Comparison of ENCODE assay signal across 14 cellular contexts in genomic region chr6:166589334-166589731, GRCh38. TPM values are rescaled to one million over a fixed set of nuclear protein-coding genes. Genes with fewer than 3 reads are reported as not detected.
DNase-seq lines count a peak whose midpoint lies in the region; ATAC-seq and TF ChIP-seq lines count a peak whose summit lies in the region.
"Had no signal": no experiment of that assay in that cellular context is flagged by ENCODE, and none has a peak within 500 bp of the region (broad histone marks: within the 10 kb centered on the region; RNA-seq: fewer than 3 reads in every experiment).

No MANE protein-coding gene starts in this region.

- no peaks in the 10 kb centered on the region for H3K9me3 ChIP-seq in RWPE2 (ENCODE audit: severe bottlenecking)
- H3K9me3 ChIP-seq: Caco-2, heart right ventricle had no signal

- H3K36me3 Mint-ChIP-seq in nephron (ENCODE audit: low read depth), result no peaks in the 10 kb centered on the region

- DNase-seq in GM12865 (ENCODE audit: low read depth), result peak; percentile 23
- no peak for DNase-seq in RWPE2 (ENCODE audit: low spot score)
- no peak for DNase-seq in NCI-H526 treated with DMSO at 0.1 percent for 48 hours (lab: John Stamatoyannopoulos, UW)
- no peak for DNase-seq in LoVo (ENCODE audit: low spot score)
- DNase-seq in mesenteric fat pad (ENCODE audit: low spot score), result no peak
- DNase-seq: Caco-2; effector memory CD8-positive, alpha-beta T cell; heart right ventricle; NCI-H2029 treated with DMSO at 0.1 percent for 48 hours had no signal

- no peaks in the 10 kb centered on the region for H3K36me3 ChIP-seq in RWPE2 (ENCODE audit: low read depth)
- H3K36me3 ChIP-seq: heart right ventricle had no signal

- peaks cover 16% of the 10 kb centered on the region for H3K4me1 Mint-ChIP-seq in nephron

- peak overlapping the region in 2 of 3 experiments; percentile 12 to 54 for H3K27ac Mint-ChIP-seq in nephron
- H3K27ac Mint-ChIP-seq: effector memory CD8-positive, alpha-beta T cell; T-helper 1 cell treated with Interleukin-12 subunit alpha and Interleukin-12 subunit beta and Interleukin-4 antibody, amounts not matched to agents 30 μg/mL and 1 μg/mL, for 36 hours had no signal

- no peaks in the 10 kb centered on the region for H3K9me3 Mint-ChIP-seq in nephron
- H3K9me3 Mint-ChIP-seq: effector memory CD8-positive, alpha-beta T cell; T-helper 1 cell treated with Interleukin-12 subunit alpha and Interleukin-12 subunit beta and Interleukin-4 antibody, amounts not matched to agents 30 μg/mL and 1 μg/mL, for 36 hours had no signal

- peak; percentile 32 for ATAC-seq in GM21737 (IDR thresholded peaks at IDR 0.05; ENCODE audit: unreplicated experiment)
- ATAC-seq in RWPE2 (ENCODE audit: low read depth), result no peak
- no peak for ATAC-seq in HG02852 (IDR thresholded peaks at IDR 0.05; ENCODE audit: unreplicated experiment)
- ATAC-seq: effector memory CD8-positive, alpha-beta T cell; HepG2 had no signal

- no peak overlapping the region for H3K4me3 ChIP-seq in GM12865 (ENCODE audit: low read depth, low read length)
- no peak overlapping the region for H3K4me3 ChIP-seq in RWPE2 (ENCODE audit: severe bottlenecking)
- H3K4me3 ChIP-seq: heart right ventricle had no signal

- no peak for TF ChIP-seq CTCF in GM12865 (IDR thresholded peaks at IDR 0.05; ENCODE audit: insufficient read depth, low read depth, low read length, missing control alignments)
- no peak for TF ChIP-seq CTCF in RWPE2 (IDR thresholded peaks at IDR 0.05; ENCODE audit: poor library complexity, severe bottlenecking)
- no peak for TF ChIP-seq CTCF in nephron (IDR thresholded peaks at IDR 0.05; ENCODE audit: unreplicated experiment in 3 of 3)

- no peaks in the 10 kb centered on the region for H3K27me3 ChIP-seq in RWPE2 (ENCODE audit: insufficient read depth, poor library complexity, severe bottlenecking)
- H3K27me3 ChIP-seq: heart right ventricle had no signal

- peaks cover 22% of the 10 kb centered on the region for H3K4me1 ChIP-seq in RWPE2 (ENCODE audit: insufficient read depth, poor library complexity, severe bottlenecking)
- H3K4me1 ChIP-seq: Caco-2 had no signal

- peak overlapping the region; percentile 15 for H3K27ac ChIP-seq in RWPE2 (ENCODE audit: poor library complexity, severe bottlenecking)

- H3K27me3 Mint-ChIP-seq in nephron (ENCODE audit: low read depth), result peaks cover 12% of the 10 kb centered on the region

- H3K4me3 Mint-ChIP-seq in nephron, result no peak overlapping the region
- H3K4me3 Mint-ChIP-seq: T-helper 1 cell treated with Interleukin-12 subunit alpha and Interleukin-12 subunit beta and Interleukin-4 antibody, amounts not matched to agents 30 μg/mL and 1 μg/mL, for 36 hours had no signal

RNA-seq across cellular contexts. Expression of gene RAMACL, which starts 2.9 kb away (rescaled TPM):
- 3.2 TPM for total RNA-seq in mesenteric fat pad

RNA-seq across cellular contexts. Expression of gene RPS6KA2, which starts 37.7 kb away (rescaled TPM):
- 45.2 TPM for total RNA-seq in mesenteric fat pad
